Comparison of ENCODE assay signal across 11 cellular contexts in the genomic region with DNA sequence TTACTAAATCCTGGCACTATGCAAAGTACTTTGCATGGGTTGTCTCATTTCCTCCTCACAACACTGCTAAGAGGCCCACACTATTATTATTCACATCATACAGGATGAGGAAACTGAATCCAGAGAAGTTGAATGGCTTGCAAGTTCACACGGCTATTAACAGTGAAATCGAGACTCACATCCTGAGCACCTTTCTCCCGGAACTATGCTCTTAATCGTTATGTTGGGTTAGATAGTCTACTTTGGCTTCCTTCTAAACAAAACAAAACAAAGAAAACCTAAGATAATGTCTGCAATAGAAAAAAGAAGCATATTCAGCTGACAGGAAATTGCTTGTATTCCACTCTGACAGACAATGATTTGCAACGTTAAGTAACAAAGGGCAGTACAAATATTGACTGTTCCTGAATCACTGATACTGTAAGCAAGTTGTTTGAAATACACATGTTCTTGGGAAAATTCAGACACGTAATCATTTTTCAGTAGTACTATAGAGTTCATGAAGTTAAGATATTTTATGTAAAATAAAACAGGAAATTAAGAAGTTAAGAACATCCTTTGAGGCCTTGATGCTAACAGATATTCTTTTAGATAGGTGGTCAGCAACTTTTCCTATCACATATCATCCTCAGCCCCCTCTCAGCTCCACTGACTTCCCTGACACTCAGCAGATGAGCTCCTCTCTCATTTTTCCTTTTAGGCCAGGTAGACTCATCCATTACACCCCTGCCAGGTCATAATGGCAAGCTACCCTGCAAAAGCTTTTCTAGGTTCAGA. TPM values are rescaled to one million over a fixed set of nuclear protein-coding genes. Genes with fewer than 3 reads are reported as not detected.
A peak's percentile ranks its signal among the peaks of the same experiment; 100 is the strongest.
DNase-seq lines count a peak whose midpoint lies in the region; ATAC-seq lines count a peak whose summit lies in the region.
"Had no signal": no experiment of that assay in that cellular context is flagged by ENCODE, and none has a peak within 500 bp of the region (broad histone marks: within the 10 kb centered on the region; RNA-seq: fewer than 3 reads in every experiment).

No MANE protein-coding gene starts in this region.

- no peak overlapping the region for H3K27ac ChIP-seq in neuronal stem cell (replicated peaks; ENCODE audit: low read length)
- H3K27ac ChIP-seq: 22Rv1, KMS-11 had no signal

- H3K9me3 ChIP-seq in neuronal stem cell (replicated peaks in 1 of 2; ENCODE audit: control insufficient read depth in 2 of 2, insufficient read depth in 1 of 2, low read depth in 1 of 2, low read length in 2 of 2): no peaks in the 10 kb centered on the region
- H3K9me3 ChIP-seq: thyroid gland had no signal

- H3K9ac ChIP-seq in neuronal stem cell (ENCODE audit: low read depth, low read length, poor library complexity): no peak overlapping the region
- H3K9ac ChIP-seq: KMS-11 had no signal

- H3K4me1 ChIP-seq in neuronal stem cell (ENCODE audit: control insufficient read depth in 2 of 2, insufficient read depth in 1 of 2, low read depth in 1 of 2, low read length in 2 of 2): peaks cover 0 to 1% of the 10 kb centered on the region in 2 donors
- H3K4me1 ChIP-seq: thyroid gland had no signal

- peaks cover 21 to 44% of the 10 kb centered on the region in 2 donors for H3K4me1 Mint-ChIP-seq in effector memory CD8-positive, alpha-beta T cell (ENCODE audit: low read depth in 2 of 2)

- no peak overlapping the region for H2AK5ac ChIP-seq in neuronal stem cell (ENCODE audit: low read depth, low read length)

- WGBS in neuronal stem cell (ENCODE audit: extremely low coverage in 2 of 2, insufficient read length in 2 of 2, insufficient replicate concordance in 1 of 2), 2 donors: no CpG with 5 or more reads among the region's 6 CpGs

- H3K9me3 Mint-ChIP-seq in effector memory CD8-positive, alpha-beta T cell: no peaks in the 10 kb centered on the region

- peak overlapping the region; percentile 62 for H2AFZ ChIP-seq in neuronal stem cell (ENCODE audit: low read length)

- H3K23ac ChIP-seq in neuronal stem cell (ENCODE audit: low read depth, low read length, poor library complexity): no peak overlapping the region

- no peaks in the 10 kb centered on the region for H3K79me1 ChIP-seq in neuronal stem cell (ENCODE audit: low read depth, low read length)

- peak overlapping the region in 1 of 2 donors; percentile 3 for H3K27ac Mint-ChIP-seq in effector memory CD8-positive, alpha-beta T cell

- no peak overlapping the region for H2BK120ac ChIP-seq in neuronal stem cell (ENCODE audit: low read depth, low read length)

- no peak overlapping the region for H4K91ac ChIP-seq in neuronal stem cell (ENCODE audit: low read depth, low read length, poor library complexity)

- H3K36me3 Mint-ChIP-seq in effector memory CD8-positive, alpha-beta T cell (ENCODE audit: insufficient read depth): peaks cover 6% of the 10 kb centered on the region

- DNase-seq in NCI-H1092 treated with DMSO at 0.1 percent for 48 hours (lab: John Stamatoyannopoulos, UW) (peak; percentile 11), NCI-H1092 (lab: John Stamatoyannopoulos, UW) (no peak), NCI-H2196 treated with DMSO at 0.1 percent for 48 hours (lab: John Stamatoyannopoulos, UW; ENCODE audit: unreplicated experiment) (peak; percentile 51), neuronal stem cell (ENCODE audit: low spot score) (no peak), H4 (ENCODE audit: low spot score) (no peak), T1000 (lab: John Stamatoyannopoulos, UW) (no peak)
- DNase-seq in central memory CD4-positive, alpha-beta T cell: peak; percentile 36
- DNase-seq in effector memory CD8-positive, alpha-beta T cell: no peak
- DNase-seq: thyroid gland had no signal

- no peak overlapping the region for H3K14ac ChIP-seq in neuronal stem cell (ENCODE audit: low read length)

- no peaks in the 10 kb centered on the region for H3K36me3 ChIP-seq in neuronal stem cell (replicated peaks in 1 of 2; ENCODE audit: control insufficient read depth in 2 of 2, insufficient read depth in 2 of 2, low read length in 2 of 2)
- H3K36me3 ChIP-seq: thyroid gland had no signal

- no peak overlapping the region for H3K4me2 ChIP-seq in neuronal stem cell (ENCODE audit: insufficient read depth, low read length, poor library complexity, severe bottlenecking)
- H3K4me2 ChIP-seq: KMS-11 had no signal

- H2BK15ac ChIP-seq in neuronal stem cell (ENCODE audit: low read length): no peak overlapping the region

- no peak overlapping the region for H2BK12ac ChIP-seq in neuronal stem cell (ENCODE audit: low read length)

- H3K27me3 ChIP-seq in neuronal stem cell (ENCODE audit: control insufficient read depth in 3 of 3, insufficient read depth in 3 of 3, low read depth in 1 of 3, low read length in 3 of 3): peaks cover 0 to 2% (median 0%) of the 10 kb centered on the region in 3 experiments
- H3K27me3 ChIP-seq: thyroid gland had no signal

- no peak overlapping the region for H3K18ac ChIP-seq in neuronal stem cell (ENCODE audit: low read length)

- no peak overlapping the region for H2BK5ac ChIP-seq in neuronal stem cell (ENCODE audit: low read length)

- no peak overlapping the region for H3K4ac ChIP-seq in neuronal stem cell (ENCODE audit: low read length)

- H3K4me3 ChIP-seq in neuronal stem cell (ENCODE audit: low read length in 2 of 2): no peak overlapping the region
- H3K4me3 ChIP-seq: thyroid gland had no signal

- peak overlapping the region in 1 of 2 donors; percentile 15 for H3K4me3 Mint-ChIP-seq in effector memory CD8-positive, alpha-beta T cell

- peaks cover 0 to 14% of the 10 kb centered on the region in 2 donors for H3K27me3 Mint-ChIP-seq in effector memory CD8-positive, alpha-beta T cell

- no peak for ATAC-seq in effector memory CD8-positive, alpha-beta T cell (replicated peaks)

- H4K8ac ChIP-seq in neuronal stem cell (ENCODE audit: low read depth, low read length): no peak overlapping the region

RNA-seq across cellular contexts. Expression of a gene that starts 40.7 kb away (rescaled TPM):
- 0.03 TPM for polyA plus RNA-seq in neuronal stem cell (2013, experiment 1 of 2)
- polyA plus RNA-seq in neuronal stem cell (2013, experiment 2 of 2): 0.01 TPM
- total RNA-seq in H4 (2014; rRNA removed; shearing (Covaris generic)): not detected in 2 replicates

RNA-seq across cellular contexts. Expression of a gene that starts 57.6 kb away (rescaled TPM):
- polyA plus RNA-seq in neuronal stem cell (2013, experiment 1 of 2): not detected
- not detected for polyA plus RNA-seq in neuronal stem cell (2013, experiment 2 of 2)
- not detected in 2 replicates for total RNA-seq in H4 (2014; rRNA removed; shearing (Covaris generic))

Comparison
In these comparisons a context has a peak if more than half of its experiments do, and no peak if none do; other contexts are left out.
1. DNase-seq: peak in NCI-H1092 treated with DMSO at 0.1 percent for 48 hours (single experiment), NCI-H2196 treated with DMSO at 0.1 percent for 48 hours (single experiment) and central memory CD4-positive, alpha-beta T cell (single experiment); none in NCI-H1092 (single experiment), neuronal stem cell (single experiment), H4 (single experiment), effector memory CD8-positive, alpha-beta T cell (0 of 3) and T1000 (single experiment).